ENCODE assay signal across 1 cellular context in the genomic region with DNA sequence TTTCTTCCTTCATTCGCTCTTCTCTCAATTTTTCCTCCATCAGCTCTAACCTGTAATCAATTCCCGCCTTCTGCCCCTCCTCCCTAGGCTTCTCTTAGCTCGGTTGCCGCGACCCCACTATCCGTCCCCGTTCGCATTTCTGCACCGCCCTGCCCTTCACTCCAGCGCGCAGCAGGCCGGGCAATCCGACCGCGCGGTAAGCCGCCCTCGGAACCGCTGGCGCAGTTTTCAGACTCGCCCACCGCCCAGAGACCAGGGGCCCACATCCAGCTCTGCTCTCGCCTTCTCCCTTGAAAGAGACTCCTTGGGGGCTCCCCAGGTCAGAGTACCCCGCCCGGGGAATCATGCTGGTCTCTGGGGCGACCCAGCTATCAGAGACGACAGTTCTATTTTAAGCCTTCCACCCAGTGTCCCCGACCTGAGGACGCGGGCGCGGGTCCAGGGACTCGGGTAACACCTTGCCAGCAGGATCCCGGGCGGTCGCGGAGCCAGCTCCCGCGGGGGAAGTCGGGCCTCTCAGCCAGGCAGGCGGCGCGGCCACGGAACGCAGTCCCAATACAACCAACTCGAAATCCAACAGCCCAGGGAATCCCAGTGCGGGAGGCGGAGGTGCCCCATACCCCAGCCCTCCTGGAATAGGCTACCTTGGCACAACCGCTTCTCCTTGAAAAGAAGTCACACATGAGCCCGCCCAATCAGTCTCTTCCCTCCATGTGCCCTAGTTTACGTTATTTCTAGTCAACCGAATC.
TF ChIP-seq lines count a peak whose summit lies in the region.

No MANE protein-coding gene starts in this region.

TF ChIP-seq in SK-N-SH, 30 proteins besides CTCF, POLR2A, EP300 and RAD21 (continued from another document):
- TF ChIP-seq, protein P1, sequence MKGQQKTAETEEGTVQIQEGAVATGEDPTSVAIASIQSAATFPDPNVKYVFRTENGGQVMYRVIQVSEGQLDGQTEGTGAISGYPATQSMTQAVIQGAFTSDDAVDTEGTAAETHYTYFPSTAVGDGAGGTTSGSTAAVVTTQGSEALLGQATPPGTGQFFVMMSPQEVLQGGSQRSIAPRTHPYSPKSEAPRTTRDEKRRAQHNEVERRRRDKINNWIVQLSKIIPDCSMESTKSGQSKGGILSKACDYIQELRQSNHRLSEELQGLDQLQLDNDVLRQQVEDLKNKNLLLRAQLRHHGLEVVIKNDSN (IDR thresholded peaks at IDR 0.05; ENCODE audit: borderline replicate concordance, low read depth), result no peak
- TF ChIP-seq POLR2AphosphoS5 (IDR thresholded peaks at IDR 0.05; ENCODE audit: low read depth, low read length) (no peak), ELF1 (IDR thresholded peaks at IDR 0.05) (no peak)
TF ChIP-seq in SK-N-SH: peak in this region for 0.
